In genomic region chr12:46384451-46385301, GRCh38 we compare ENCODE assay signal across 8 cellular contexts. TPM values are rescaled to one million over a fixed set of nuclear protein-coding genes. Genes with fewer than 3 reads are reported as not detected.
DNase-seq lines count a peak whose midpoint lies in the region; ATAC-seq and TF ChIP-seq lines count a peak whose summit lies in the region.

No MANE protein-coding gene starts in this region.

- H3K27ac ChIP-seq in foreskin keratinocyte (peak overlapping the region; percentile 94), smooth muscle cell (ENCODE audit: low read depth) (peak overlapping the region; percentile 98)

- peak overlapping the region; percentile 83 for H3K4me2 ChIP-seq in smooth muscle cell

- peaks cover 4% of the 10 kb centered on the region for H3K79me2 ChIP-seq in smooth muscle cell (ENCODE audit: low read depth)

- H3K27ac Mint-ChIP-seq in T-helper 17 cell, result peak overlapping the region; percentile 93

- DNase-seq in H7 (no peak), T-helper 17 cell (no peak), foreskin keratinocyte (peak in 1 of 2 donors; percentile 65), smooth muscle cell (lab: John Stamatoyannopoulos, UW; ENCODE audit: unreplicated experiment) (no peak), GM10248 (ENCODE audit: extremely low spot score) (no peak), NCI-H82 treated with DMSO at 0.1 percent for 48 hours (lab: John Stamatoyannopoulos, UW; ENCODE audit: unreplicated experiment) (no peak)

- H3K4me3 Mint-ChIP-seq in T-helper 17 cell, result peak overlapping the region; percentile 91

- H3K9ac ChIP-seq in smooth muscle cell (ENCODE audit: low read depth), result peak overlapping the region; percentile 98

- CTCF ChIA-PET in GM10248 (lab: Yijun Ruan, JAX), result interaction anchor here (1.2 kb wide), 1 partner anchor 9 kb away, joined by 4 read pairs; no protein-coding TSS in a partner anchor

- H2AFZ ChIP-seq in smooth muscle cell (ENCODE audit: low read depth), result no peak overlapping the region

- H3K9me3 ChIP-seq in T-helper 17 cell (ENCODE audit: control insufficient read depth, low read length, poor library complexity, severe bottlenecking) (no peaks in the 10 kb centered on the region), smooth muscle cell (replicated peaks; ENCODE audit: low read depth) (no peaks in the 10 kb centered on the region)

- H3K27me3 Mint-ChIP-seq in T-helper 17 cell, result no peaks in the 10 kb centered on the region

- H3K36me3 ChIP-seq in H7 (replicated peaks; ENCODE audit: control insufficient read depth, insufficient read depth, low read length), result no peaks in the 10 kb centered on the region
- no peaks in the 10 kb centered on the region for H3K36me3 ChIP-seq in smooth muscle cell (ENCODE audit: low read depth)

- TF ChIP-seq CTCF in foreskin keratinocyte (conservative IDR thresholded peaks at IDR 0.05) (no peak), smooth muscle cell (IDR thresholded peaks at IDR 0.05; ENCODE audit: borderline replicate concordance, insufficient read depth, poor library complexity, severe bottlenecking) (no peak), GM10248 (IDR thresholded peaks at IDR 0.05; ENCODE audit: control extremely low read depth, extremely low read depth, low read depth, missing control alignments) (no peak)

- H3K4me3 ChIP-seq in H7 (ENCODE audit: insufficient read depth, low read depth, low read length), result peak overlapping the region; percentile 84
- H3K4me3 ChIP-seq in smooth muscle cell, result peak overlapping the region; percentile 71

- H4K20me1 ChIP-seq in smooth muscle cell (ENCODE audit: low read depth), result no peaks in the 10 kb centered on the region

- H3K36me3 Mint-ChIP-seq in T-helper 17 cell (ENCODE audit: low read depth), result no peaks in the 10 kb centered on the region

- H3F3A ChIP-seq in smooth muscle cell (ENCODE audit: low read depth), result peaks cover 28% of the 10 kb centered on the region

- H3K4me1 Mint-ChIP-seq in T-helper 17 cell, result peaks cover 14% of the 10 kb centered on the region

- H3K27me3 ChIP-seq in H7 (ENCODE audit: control insufficient read depth, insufficient read depth, low read length) (no peaks in the 10 kb centered on the region), foreskin keratinocyte (no peaks in the 10 kb centered on the region), smooth muscle cell (ENCODE audit: low read depth) (no peaks in the 10 kb centered on the region)

- POLR2A ChIA-PET in GM10248 (lab: Yijun Ruan, JAX), result interaction anchor here (1.2 kb wide), 1 partner anchor 13 kb away, joined by 10 read pairs; the partner anchor contains the start of gene SLC38A2

- ATAC-seq in T-helper 17 cell, result no peak
- no peak for ATAC-seq in foreskin keratinocyte
- ATAC-seq in GM18868 (IDR thresholded peaks at IDR 0.05; ENCODE audit: unreplicated experiment), result no peak
- ATAC-seq in HG02623 (IDR thresholded peaks at IDR 0.05; ENCODE audit: unreplicated experiment), result no peak

- WGBS in smooth muscle cell (ENCODE audit: low lambda C conversion rate), result 55% methylated on average over 9 of the region's 9 CpGs

- H3K4me1 ChIP-seq in foreskin keratinocyte (peaks cover 58% of the 10 kb centered on the region), smooth muscle cell (ENCODE audit: low read depth) (peaks cover 54% of the 10 kb centered on the region)

RNA-seq across cellular contexts. Expression of gene SLC38A2, which starts 12.1 kb away (rescaled TPM):
- 166 and 211 TPM in 2 replicates for total RNA-seq in H7 (2014; rRNA removed; shearing (Covaris generic))
- total RNA-seq in T-helper 17 cell, result 100 to 1,000 TPM; 124 to 173 TPM
- 385 and 423 TPM in 2 replicates for total RNA-seq in foreskin keratinocyte
- 74.9 and 102 TPM in 2 replicates for polyA plus RNA-seq in foreskin keratinocyte
- 1,081 and 1,127 TPM in 2 replicates for total RNA-seq in smooth muscle cell
- 201 and 262 TPM in 2 replicates for polyA plus RNA-seq in smooth muscle cell
